18 cellular contexts compared by ENCODE assay signal in the genomic region with DNA sequence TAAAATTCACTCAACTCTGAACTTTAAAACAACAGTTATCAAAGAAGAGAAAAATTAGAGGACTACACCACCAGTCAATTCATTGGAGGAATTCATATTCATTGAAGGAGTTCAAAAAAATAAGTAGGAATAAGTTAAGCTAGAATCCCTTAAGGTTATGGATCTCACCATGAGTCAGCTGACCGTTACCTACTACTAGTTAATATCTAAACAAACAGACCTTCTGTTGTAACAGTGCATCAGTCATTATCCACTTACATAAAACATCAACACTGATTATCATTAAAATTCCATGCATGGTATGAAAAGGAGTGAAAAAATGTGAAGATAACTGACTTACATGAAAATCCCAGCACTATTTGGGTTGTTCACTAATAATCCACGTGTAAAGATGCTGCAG. TPM values are rescaled to one million over a fixed set of nuclear protein-coding genes. Genes with fewer than 3 reads are reported as not detected.
DNase-seq lines count a peak whose midpoint lies in the region; ATAC-seq, FAIRE-seq and TF ChIP-seq lines count a peak whose summit lies in the region.
"Had no signal": no experiment of that assay in that cellular context is flagged by ENCODE, and none has a peak within 500 bp of the region (broad histone marks: within the 10 kb centered on the region; RNA-seq: fewer than 3 reads in every experiment).

No MANE protein-coding gene starts in this region.

- peaks cover 8% of the 10 kb centered on the region; the same call in 1 of the 2 replicates for H3K9me3 Mint-ChIP-seq in HFFc6
- H3K9me3 Mint-ChIP-seq: CD8-positive, alpha-beta memory T cell had no signal

- H3K36me3 Mint-ChIP-seq in HFFc6 (ENCODE audit: low read depth), result peaks cover 36% of the 10 kb centered on the region

- H3K4me3 ChIP-seq in bronchial epithelial cell (ENCODE audit: low read depth, low read length), result no peak overlapping the region
- H3K4me3 ChIP-seq: BLaER1, GM12878, MG63 had no signal

- DNase-seq in DMS53 (lab: John Stamatoyannopoulos, UW) (peak; percentile 6), DMS53 treated with DMSO at 0.1 percent for 48 hours (lab: John Stamatoyannopoulos, UW; ENCODE audit: unreplicated experiment) (no peak), HFFc6 (no peak), bronchial epithelial cell (ENCODE audit: low read depth) (peak; percentile 41), renal cortical epithelial cell (ENCODE audit: low read depth) (peak; percentile 64)
- no peak for DNase-seq in activated CD4-positive, CD25-positive, alpha-beta regulatory T cell (lab: John Stamatoyannopoulos, UW)
- DNase-seq: CD8-positive, alpha-beta memory T cell; KBM-7; MG63; NCI-H1092 treated with DMSO at 0.1 percent for 48 hours; NCI-H1694 treated with DMSO at 0.1 percent for 48 hours; NCI-H446; NCI-H82; RPMI8226 had no signal

- H3K27ac Mint-ChIP-seq in HFFc6, result peak overlapping the region; percentile 47

- no peak for ATAC-seq in GM21423 (IDR thresholded peaks at IDR 0.05; ENCODE audit: unreplicated experiment)
- no peak for ATAC-seq in HG03354 (IDR thresholded peaks at IDR 0.05; ENCODE audit: poor library complexity, severe bottlenecking, unreplicated experiment)
- ATAC-seq: GM12878 had no signal

- H3K4me1 Mint-ChIP-seq in HFFc6 (ENCODE audit: low read depth), result peaks cover 21% of the 10 kb centered on the region

- no peaks in the 10 kb centered on the region for H3K27me3 ChIP-seq in bronchial epithelial cell (ENCODE audit: control insufficient read depth, insufficient read depth, low read length)
- H3K27me3 ChIP-seq: BLaER1, MG63 had no signal

- no peak for TF ChIP-seq CTCF in HFFc6 (IDR thresholded peaks at IDR 0.05)
- no peak for TF ChIP-seq CTCF in bronchial epithelial cell (IDR thresholded peaks at IDR 0.05; ENCODE audit: insufficient read depth, low read length, severe bottlenecking)

- H3K4me3 Mint-ChIP-seq in HFFc6, result peak overlapping the region; percentile 22; the same call in 1 of the 2 replicates
- H3K4me3 Mint-ChIP-seq: CD8-positive, alpha-beta memory T cell had no signal

- H3K27me3 Mint-ChIP-seq in HFFc6 (ENCODE audit: insufficient read depth), result no peaks in the 10 kb centered on the region
- H3K27me3 Mint-ChIP-seq: CD8-positive, alpha-beta memory T cell had no signal

- no peak for FAIRE-seq in bronchial epithelial cell (lab: Jason Lieb, UNC)
- FAIRE-seq: GM12878 had no signal

- H3K36me3 ChIP-seq in bronchial epithelial cell (ENCODE audit: control insufficient read depth, insufficient read depth, low read length), result no peaks in the 10 kb centered on the region

RNA-seq across cellular contexts. Expression of gene FOXJ3, which starts 44.9 kb away (rescaled TPM):
- total RNA-seq in HFFc6 (2021; fragmentation: NEBNext Ultra II Directional; extraction: Animal tissue kit (Norgen Biotek cat#: 25700)), result 10 to 100 TPM; 24.5 to 31.3 (median 28.9) TPM
- total RNA-seq in bronchial epithelial cell (13.2 and 17.0 TPM in 2 replicates), renal cortical epithelial cell (9.9 and 36.7 TPM in 2 replicates)

Comparison
In these comparisons a context has a peak if more than half of its experiments do, and no peak if none do; other contexts are left out.
1. DNase-seq: peak in DMS53 (single experiment), bronchial epithelial cell (single experiment) and renal cortical epithelial cell (single experiment); none in DMS53 treated with DMSO at 0.1 percent for 48 hours (single experiment), HFFc6 (single experiment) and activated CD4-positive, CD25-positive, alpha-beta regulatory T cell (0 of 4).